In genomic region chr9:110156902-110157301, GRCh38 we compare ENCODE assay signal across 10 cellular contexts. TPM values are rescaled to one million over a fixed set of nuclear protein-coding genes. Genes with fewer than 3 reads are reported as not detected.
DNase-seq lines count a peak whose midpoint lies in the region; ATAC-seq, FAIRE-seq and TF ChIP-seq lines count a peak whose summit lies in the region.
"Had no signal": no experiment of that assay in that cellular context is flagged by ENCODE, and none has a peak within 500 bp of the region (broad histone marks: within the 10 kb centered on the region; RNA-seq: fewer than 3 reads in every experiment).

No MANE protein-coding gene starts in this region.

- intact Hi-C loops in IMR-90 (cut with micrococcal nuclease) (no loop called here), kidney (cut with DNase I) (loop anchor here (10.0 kb wide), 1 partner anchor 262 kb away; no protein-coding TSS in a partner anchor)
- intact Hi-C loops in activated T-helper 1 cell treated with anti-CD3 and anti-CD28 coated beads, Interleukin-12 subunit alpha, Interleukin-12 subunit beta, Interleukin-2, Interleukin-4 antibody, amounts not matched to agents 30 ng/mL and 10 ng/mL and 1 ng/mL, durations not matched to agents 14 hours and 24 hours and 36 hours (cut with micrococcal nuclease): loop anchor here (1.0 to 10.0 kb wide), 2 partner anchors 9 to 712 kb away; no protein-coding TSS in a partner anchor

- no peak overlapping the region for H4K8ac ChIP-seq in IMR-90 (ENCODE audit: low read depth in 2 of 2, low read length in 2 of 2)

- H3K9me3 Mint-ChIP-seq in activated T-helper 1 cell treated with anti-CD3 and anti-CD28 coated beads, Interleukin-12 subunit alpha, Interleukin-12 subunit beta, Interleukin-2, Interleukin-4 antibody, amounts not matched to agents 30 ng/mL and 10 ng/mL and 1 ng/mL, durations not matched to agents 14 hours and 24 hours and 36 hours: no peaks in the 10 kb centered on the region

- DNase-seq in DMS 273 (lab: John Stamatoyannopoulos, UW; ENCODE audit: unreplicated experiment) (peak; percentile 11), DMS 273 treated with DMSO at 0.1 percent for 48 hours (lab: John Stamatoyannopoulos, UW) (no peak), IMR-90 (no peak), omental fat pad (ENCODE audit: low spot score) (no peak), NCI-H526 (lab: John Stamatoyannopoulos, UW) (no peak), kidney (no peak)
- DNase-seq in activated T-helper 1 cell treated with anti-CD3 and anti-CD28 coated beads, Interleukin-12 subunit alpha, Interleukin-12 subunit beta, Interleukin-2, Interleukin-4 antibody, amounts not matched to agents 30 ng/mL and 10 ng/mL and 1 ng/mL, durations not matched to agents 14 hours and 24 hours and 36 hours (ENCODE audit: low spot score): peak; percentile 55

- peaks cover 100% of the 10 kb centered on the region for H3K4me1 Mint-ChIP-seq in activated T-helper 1 cell treated with anti-CD3 and anti-CD28 coated beads, Interleukin-12 subunit alpha, Interleukin-12 subunit beta, Interleukin-2, Interleukin-4 antibody, amounts not matched to agents 30 ng/mL and 10 ng/mL and 1 ng/mL, durations not matched to agents 14 hours and 24 hours and 36 hours (ENCODE audit: low read depth)

- no peak overlapping the region for H3K27ac ChIP-seq in IMR-90 (ENCODE audit: insufficient read depth, low read length)
- no peak overlapping the region for H3K27ac ChIP-seq in kidney (ENCODE audit: low read depth in 2 of 2, low read length in 2 of 2)
- H3K27ac ChIP-seq: 22Rv1, parathyroid adenoma had no signal

- WGBS in IMR-90 (ENCODE audit: extremely low coverage in 2 of 2, insufficient read length in 1 of 2), 2 experiments: 47% methylated on average over 2 of the region's 4 CpGs; no CpG with 5 or more reads in 1 of the 2 experiments

- no peak for TF ChIP-seq RAD21 in IMR-90 (IDR thresholded peaks at IDR 0.05; ENCODE audit: low read length)

- no peak overlapping the region for H3K4me2 ChIP-seq in IMR-90 (ENCODE audit: low read depth, low read length)

- peak overlapping the region; percentile 9; the same call in 1 of the 2 replicates for H3K14ac ChIP-seq in IMR-90 (replicated peaks; ENCODE audit: low read depth, low read length)

- H3K4me3 ChIP-seq in IMR-90 (ENCODE audit: insufficient read depth, low read depth, low read length) (no peak overlapping the region), kidney (ENCODE audit: low read length in 2 of 2) (no peak overlapping the region)

- in situ Hi-C loops in IMR-90 (cut with MboI; ENCODE audit: low sequenced_read_pairs): loop anchor here (25.0 kb wide), 1 partner anchor 570 kb away; no protein-coding TSS in a partner anchor

- H2BK120ac ChIP-seq in IMR-90 (ENCODE audit: low read depth, low read length): no peak overlapping the region

- no peak overlapping the region for H4K91ac ChIP-seq in IMR-90 (ENCODE audit: insufficient read depth, low read depth, low read length)

- H2AFZ ChIP-seq in IMR-90 (replicated peaks; ENCODE audit: low read length, poor library complexity): no peak overlapping the region
- H2AFZ ChIP-seq: parathyroid adenoma had no signal

- no peak overlapping the region for H2AK9ac ChIP-seq in IMR-90 (replicated peaks; ENCODE audit: low read depth, low read length, poor library complexity)

- H4K5ac ChIP-seq in IMR-90 (ENCODE audit: low read depth, low read length): no peak overlapping the region

- TF ChIP-seq POLR2A in IMR-90 (IDR thresholded peaks at IDR 0.05; ENCODE audit: low read depth, low read length): no peak

- peaks cover 97% of the 10 kb centered on the region for H4K20me1 ChIP-seq in IMR-90 (ENCODE audit: insufficient read depth, low read length)

- no peak overlapping the region; the same call in 1 of the 2 replicates for H3K23ac ChIP-seq in IMR-90 (ENCODE audit: low read depth, low read length)

- BruUV-seq in IMR-90 (replicated peaks; lab: Mats Ljungman, UMichigan): no TSS peak

- no peak overlapping the region for H3K18ac ChIP-seq in IMR-90 (ENCODE audit: low read depth, low read length)

- ATAC-seq in GM21529 (IDR thresholded peaks at IDR 0.05; ENCODE audit: unreplicated experiment) (peak; percentile 84), IMR-90 (ENCODE audit: low read depth) (no peak), omental fat pad (ENCODE audit: low FRiP score) (peak; percentile 3)

- H2BK5ac ChIP-seq in IMR-90 (ENCODE audit: low read depth, low read length, poor library complexity, severe bottlenecking): no peak overlapping the region

- H3K4me1 ChIP-seq in IMR-90 (ENCODE audit: control insufficient read depth, insufficient read depth, low read length): peaks cover 21% of the 10 kb centered on the region
- H3K4me1 ChIP-seq in kidney (ENCODE audit: control insufficient read depth in 1 of 2, insufficient read depth in 1 of 2, low read depth in 1 of 2, low read length in 2 of 2): peaks cover 8 to 16% of the 10 kb centered on the region in 2 donors
- H3K4me1 ChIP-seq: parathyroid adenoma had no signal

- no peak for FAIRE-seq in kidney (lab: Jason Lieb, UNC)

- POLR2A ChIA-PET in IMR-90 (lab: Charles Lee; ENCODE audit: unreplicated experiment): no interaction called here

- no peak overlapping the region for H3K56ac ChIP-seq in IMR-90 (ENCODE audit: extremely low read depth, insufficient read depth, low read length)

- H3K36me3 Mint-ChIP-seq in activated T-helper 1 cell treated with anti-CD3 and anti-CD28 coated beads, Interleukin-12 subunit alpha, Interleukin-12 subunit beta, Interleukin-2, Interleukin-4 antibody, amounts not matched to agents 30 ng/mL and 10 ng/mL and 1 ng/mL, durations not matched to agents 14 hours and 24 hours and 36 hours (ENCODE audit: low read depth): peaks cover 45% of the 10 kb centered on the region

- H2BK15ac ChIP-seq in IMR-90 (ENCODE audit: low read depth, low read length): no peak overlapping the region

- no peak overlapping the region for H2BK20ac ChIP-seq in IMR-90 (ENCODE audit: low read depth, low read length)

- H3K9ac ChIP-seq in IMR-90 (ENCODE audit: low read depth, low read length) (no peak overlapping the region), kidney (ENCODE audit: low read length in 2 of 2) (no peak overlapping the region)
- H3K9ac ChIP-seq: parathyroid adenoma had no signal

- H3K79me1 ChIP-seq in IMR-90 (ENCODE audit: low read depth in 1 of 2, low read length in 2 of 2): peaks cover 55 to 94% of the 10 kb centered on the region in 2 experiments

- dilution Hi-C loops in IMR-90 (cut with HindIII; ENCODE audit: low sequenced_read_pairs, unreplicated experiment): loop anchor here (25.0 kb wide), 1 partner anchor 95 kb away; no protein-coding TSS in a partner anchor

- no peaks in the 10 kb centered on the region for H3K27me3 ChIP-seq in IMR-90 (ENCODE audit: control insufficient read depth, insufficient read depth, low read length)

- TF ChIP-seq CTCF in IMR-90 (conservative IDR thresholded peaks at IDR 0.05; ENCODE audit: low read depth, low read length): no peak
- TF ChIP-seq CTCF in omental fat pad (IDR thresholded peaks at IDR 0.05): no peak
- TF ChIP-seq CTCF in kidney (IDR thresholded peaks at IDR 0.05; ENCODE audit: borderline replicate concordance, extremely low read depth, insufficient read depth): no peak

- H3K9me3 ChIP-seq in IMR-90 (ENCODE audit: control insufficient read depth, insufficient read depth, low read length) (no peaks in the 10 kb centered on the region), kidney (ENCODE audit: control insufficient read depth in 1 of 2, low read length in 2 of 2) (no peaks in the 10 kb centered on the region)

- H2AK5ac ChIP-seq in IMR-90 (ENCODE audit: low read depth, low read length): no peak overlapping the region

- no peak overlapping the region for H3K4ac ChIP-seq in IMR-90 (ENCODE audit: low read depth, low read length)

- CTCF ChIA-PET in IMR-90 (lab: Yijun Ruan, JAX): interaction anchor here (1.1 to 1.3 kb wide), 2 partner anchors 253 to 270 kb away, joined by 3 to 7 read pairs; no protein-coding TSS in a partner anchor

- peak overlapping the region; percentile 77 for H3K27ac Mint-ChIP-seq in activated T-helper 1 cell treated with anti-CD3 and anti-CD28 coated beads, Interleukin-12 subunit alpha, Interleukin-12 subunit beta, Interleukin-2, Interleukin-4 antibody, amounts not matched to agents 30 ng/mL and 10 ng/mL and 1 ng/mL, durations not matched to agents 14 hours and 24 hours and 36 hours

- peak overlapping the region; percentile 64 for H3K4me3 Mint-ChIP-seq in activated T-helper 1 cell treated with anti-CD3 and anti-CD28 coated beads, Interleukin-12 subunit alpha, Interleukin-12 subunit beta, Interleukin-2, Interleukin-4 antibody, amounts not matched to agents 30 ng/mL and 10 ng/mL and 1 ng/mL, durations not matched to agents 14 hours and 24 hours and 36 hours

- peaks cover 40% of the 10 kb centered on the region for H3K9me1 ChIP-seq in IMR-90 (ENCODE audit: insufficient read depth, low read length)

- peaks cover 47% of the 10 kb centered on the region for H3K36me3 ChIP-seq in IMR-90 (ENCODE audit: control insufficient read depth, insufficient read depth, low read length)
- H3K36me3 ChIP-seq in kidney (ENCODE audit: control insufficient read depth in 1 of 2, insufficient read depth in 2 of 2, low read length in 2 of 2): peaks cover 0 to 8% of the 10 kb centered on the region in 2 donors

- no peaks in the 10 kb centered on the region for H3K27me3 Mint-ChIP-seq in activated T-helper 1 cell treated with anti-CD3 and anti-CD28 coated beads, Interleukin-12 subunit alpha, Interleukin-12 subunit beta, Interleukin-2, Interleukin-4 antibody, amounts not matched to agents 30 ng/mL and 10 ng/mL and 1 ng/mL, durations not matched to agents 14 hours and 24 hours and 36 hours (ENCODE audit: insufficient read depth)

TF ChIP-seq in IMR-90, 13 proteins besides CTCF, POLR2A, EP300 and RAD21:
- TF ChIP-seq RFX5 (IDR thresholded peaks at IDR 0.05; ENCODE audit: low read depth, low read length): no peak
- no peak for TF ChIP-seq CHD1 (IDR thresholded peaks at IDR 0.05; ENCODE audit: low read depth, low read length)
- peak; percentile 44; the same call in 1 of the 2 replicates for TF ChIP-seq MXI1 (IDR thresholded peaks at IDR 0.05; ENCODE audit: borderline replicate concordance, low read depth, low read length)
- TF ChIP-seq CEBPB (IDR thresholded peaks at IDR 0.05; ENCODE audit: low read depth, low read length): no peak
- TF ChIP-seq MAFK (IDR thresholded peaks at IDR 0.05; ENCODE audit: low read depth, low read length): no peak

RNA-seq across cellular contexts. Expression of gene C9orf152, which starts 51.1 kb away (rescaled TPM):
- total RNA-seq in IMR-90 (2012; rRNA removed) (not detected in 2 replicates), omental fat pad (not detected), kidney (1.8 TPM)
- polyA plus RNA-seq in IMR-90 (2012; rRNA removed) (not detected in 2 replicates), kidney (ENCODE audit: insufficient read depth, low read depth, low replicate concordance) (not detected)
- polyA plus RNA-seq in IMR-90 (2012; cell fraction: cytosol; rRNA removed): not detected in 2 replicates
- not detected in 2 replicates for polyA plus RNA-seq in IMR-90 (2012; cell fraction: nucleus; rRNA removed; ENCODE audit: low replicate concordance)
- not detected in 2 replicates for total RNA-seq in activated T-helper 1 cell treated with anti-CD3 and anti-CD28 coated beads, Interleukin-12 subunit alpha, Interleukin-12 subunit beta, Interleukin-2, Interleukin-4 antibody, amounts not matched to agents 30 ng/mL and 10 ng/mL and 1 ng/mL, durations not matched to agents 14 hours and 24 hours and 36 hours

Comparison
In these comparisons a context has a peak if more than half of its experiments do, and no peak if none do; other contexts are left out.
1. DNase-seq: peak in DMS 273 (single experiment) and activated T-helper 1 cell treated with anti-CD3 and anti-CD28 coated beads, Interleukin-12 subunit alpha, Interleukin-12 subunit beta, Interleukin-2, Interleukin-4 antibody, amounts not matched to agents 30 ng/mL and 10 ng/mL and 1 ng/mL, durations not matched to agents 14 hours and 24 hours and 36 hours (single experiment); none in DMS 273 treated with DMSO at 0.1 percent for 48 hours (single experiment), IMR-90 (single experiment), omental fat pad (single experiment), NCI-H526 (0 of 2) and kidney (single experiment).